2 cellular contexts compared by ENCODE assay signal in genomic region chr16:87353613-87354012, GRCh38.
TF ChIP-seq lines count a peak whose summit lies in the region.

No MANE protein-coding gene starts in this region.

TF ChIP-seq in HepG2, 621 proteins besides CTCF, POLR2A, EP300 and RAD21:
- no peak for TF ChIP-seq ZNF232 (CRISPR knock-in tag; IDR thresholded peaks at IDR 0.05; ENCODE audit: borderline replicate concordance)
- TF ChIP-seq ARID2 (CRISPR knock-in tag; IDR thresholded peaks at IDR 0.05; ENCODE audit: borderline replicate concordance): no peak
- no peak for TF ChIP-seq KDM5A (IDR thresholded peaks at IDR 0.05; ENCODE audit: borderline replicate concordance, low read length)
- no peak for TF ChIP-seq ZNF343 (CRISPR knock-in tag; IDR thresholded peaks at IDR 0.05)
- TF ChIP-seq AGO2 (optimal IDR thresholded peaks at IDR 0.05; ENCODE audit: low read depth, low read length): peak; percentile 68
- no peak for TF ChIP-seq FOXO1 (CRISPR knock-in tag; IDR thresholded peaks at IDR 0.05)
TF ChIP-seq in HepG2: peak in this region for 1.

TF ChIP-seq in SK-N-SH, 30 proteins besides CTCF, POLR2A, EP300 and RAD21:
- TF ChIP-seq IRF3 (IDR thresholded peaks at IDR 0.05; ENCODE audit: low read depth, low read length) (no peak), CHD2 (IDR thresholded peaks at IDR 0.05; ENCODE audit: low read length, partially characterized antibody) (no peak)
